ENCODE assay signal across 1 cellular context in genomic region chr2:169771612-169772011, GRCh38.
TF ChIP-seq lines count a peak whose summit lies in the region.

No MANE protein-coding gene starts in this region.

TF ChIP-seq in HepG2, 621 proteins besides CTCF, POLR2A, EP300 and RAD21:
- TF ChIP-seq FOSL2 (CRISPR knock-in tag; IDR thresholded peaks at IDR 0.05) (peak; percentile 41), ZNF451 (CRISPR knock-in tag; IDR thresholded peaks at IDR 0.05) (no peak), ZBTB21 (CRISPR knock-in tag; IDR thresholded peaks at IDR 0.05) (0 out of 2 replicates have a peak, but pooled peaks have one; percentile 61), PRDM4 (CRISPR knock-in tag; IDR thresholded peaks at IDR 0.05; ENCODE audit: borderline replicate concordance) (no peak), CREB1 (IDR thresholded peaks at IDR 0.05) (0 out of 2 replicates have a peak, but pooled peaks have one; percentile 19), CREB1 (CRISPR knock-in tag; IDR thresholded peaks at IDR 0.05) (no peak)
